Comparison of ENCODE assay signal across 33 cellular contexts in the genomic region with DNA sequence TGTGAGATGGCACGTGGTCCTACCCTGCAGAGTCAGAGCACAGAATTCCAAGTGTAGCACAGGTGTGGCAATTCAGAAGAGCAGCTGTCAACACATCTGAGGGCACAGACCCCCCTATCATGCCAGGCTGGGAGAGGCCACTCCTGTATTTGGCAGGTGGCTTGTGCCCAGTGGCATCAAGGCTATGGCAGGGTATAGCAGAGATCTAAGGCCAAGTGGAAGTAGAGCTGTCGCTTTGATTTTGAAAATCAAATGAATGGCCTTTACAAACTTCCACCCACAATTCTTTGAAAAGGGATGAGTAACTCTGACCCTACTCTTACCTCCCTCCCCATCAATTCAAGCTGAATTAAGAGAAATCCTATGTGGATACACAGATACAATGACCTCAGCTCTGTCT. TPM values are rescaled to one million over a fixed set of nuclear protein-coding genes. Genes with fewer than 3 reads are reported as not detected.
DNase-seq lines count a peak whose midpoint lies in the region; ATAC-seq and TF ChIP-seq lines count a peak whose summit lies in the region.
"Had no signal": no experiment of that assay in that cellular context is flagged by ENCODE, and none has a peak within 500 bp of the region (broad histone marks: within the 10 kb centered on the region; RNA-seq: fewer than 3 reads in every experiment).

No MANE protein-coding gene starts in this region.

- peak in 1 of 2 donors; percentile 5 for ATAC-seq in lower lobe of right lung
- ATAC-seq in GM18858 (IDR thresholded peaks at IDR 0.05; ENCODE audit: unreplicated experiment), result no peak
- ATAC-seq in GM21528 (IDR thresholded peaks at IDR 0.05; ENCODE audit: low FRiP score, unreplicated experiment), result no peak
- ATAC-seq: activated naive CD4-positive, alpha-beta T cell treated with anti-CD3 and anti-CD28 coated beads, Interleukin-2, amount 50 U/mL, for 72 hours; left ventricle myocardium superior; stimulated activated naive CD8-positive, alpha-beta T cell treated with anti-CD3 and anti-CD28 coated beads, Interleukin-15, Interleukin-2, amounts not matched to agents 100 U/mL and 50 U/mL, for 24 hours had no signal

- H2AFZ ChIP-seq in PC-9 (no peak overlapping the region), OCI-LY7 (ENCODE audit: low read length) (no peak overlapping the region)

- H3K9me2 ChIP-seq in PC-9 (ENCODE audit: insufficient read depth), result no peaks in the 10 kb centered on the region
- H3K9me2 ChIP-seq in OCI-LY7 (ENCODE audit: insufficient read depth, low read length), result no peaks in the 10 kb centered on the region

- peaks cover 64% of the 10 kb centered on the region for H3K4me1 Mint-ChIP-seq in dendritic cell treated with granulocyte-macrophage colony-stimulating factor and Interleukin-4, amounts not matched to agents 40 ng/mL and 50 ng/mL, for 4 days (ENCODE audit: low read depth)
- no peaks in the 10 kb centered on the region for H3K4me1 Mint-ChIP-seq in endothelial cell (ENCODE audit: unreplicated experiment)
- H3K4me1 Mint-ChIP-seq: naive B cell had no signal

- no peaks in the 10 kb centered on the region for H4K20me1 ChIP-seq in PC-9 (ENCODE audit: insufficient read depth)
- no peaks in the 10 kb centered on the region for H4K20me1 ChIP-seq in OCI-LY7 (ENCODE audit: insufficient read depth, low read length)
- H4K20me1 ChIP-seq: BLaER1 treated with 17β-estradiol and CSF1 and Interleukin-3, amounts not matched to agents 10 nM and 100 nM had no signal

- H3K27ac ChIP-seq in PC-9, result peak overlapping the region; percentile 64; the same call in 1 of the 2 replicates
- H3K27ac ChIP-seq in lower lobe of right lung, result peak overlapping the region; percentile 68
- H3K27ac ChIP-seq in OCI-LY7 (ENCODE audit: low read depth, low read length, poor library complexity, severe bottlenecking), result no peak overlapping the region
- H3K27ac ChIP-seq: BLaER1 treated with 17β-estradiol and CSF1 and Interleukin-3, amounts not matched to agents 10 nM and 100 nM; brain microvascular endothelial cell; right atrium auricular region; thoracic aorta; WERI-Rb-1 had no signal

- no peaks in the 10 kb centered on the region for H3K9me3 Mint-ChIP-seq in dendritic cell treated with granulocyte-macrophage colony-stimulating factor and Interleukin-4, amounts not matched to agents 40 ng/mL and 50 ng/mL, for 4 days
- no peaks in the 10 kb centered on the region for H3K9me3 Mint-ChIP-seq in endothelial cell (ENCODE audit: unreplicated experiment)
- H3K9me3 Mint-ChIP-seq: activated naive CD4-positive, alpha-beta T cell treated with anti-CD3 and anti-CD28 coated beads, Interleukin-2, amount 50 U/mL, for 72 hours; activated T-helper 2 cell treated with anti-CD3 and anti-CD28 coated beads, Interferon-gamma antibody, Interleukin-2, Interleukin-4, amounts not matched to agents 10 μg/mL and 5 μg/mL and 100 μg/mL, durations not matched to agents 14 hours and 24 hours and 36 hours; HFFc6; mesothelial cell of epicardium; naive B cell had no signal

- H3K4me3 ChIP-seq in PC-9, result no peak overlapping the region
- H3K4me3 ChIP-seq in lower lobe of right lung, result no peak overlapping the region
- H3K4me3 ChIP-seq in OCI-LY7 (ENCODE audit: low read depth, low read length, poor library complexity, severe bottlenecking), result no peak overlapping the region
- H3K4me3 ChIP-seq: BLaER1 treated with 17β-estradiol and CSF1 and Interleukin-3, amounts not matched to agents 10 nM and 100 nM; right atrium auricular region; thoracic aorta had no signal

- H3K27me3 Mint-ChIP-seq in dendritic cell treated with granulocyte-macrophage colony-stimulating factor and Interleukin-4, amounts not matched to agents 40 ng/mL and 50 ng/mL, for 4 days, result peaks cover 4% of the 10 kb centered on the region
- peaks cover 5% of the 10 kb centered on the region for H3K27me3 Mint-ChIP-seq in endothelial cell (ENCODE audit: unreplicated experiment)

- BruUV-seq in PC-9 (replicated peaks; lab: Mats Ljungman, UMichigan) (no TSS peak), OCI-LY7 (replicated peaks; lab: Mats Ljungman, UMichigan) (no TSS peak)

- no peak overlapping the region for H3K4me2 ChIP-seq in PC-9
- no peak overlapping the region for H3K4me2 ChIP-seq in OCI-LY7 (ENCODE audit: low read length)
- H3K4me2 ChIP-seq: BLaER1 treated with 17β-estradiol and CSF1 and Interleukin-3, amounts not matched to agents 10 nM and 100 nM had no signal

- no peak overlapping the region for H3K4me3 Mint-ChIP-seq in dendritic cell treated with granulocyte-macrophage colony-stimulating factor and Interleukin-4, amounts not matched to agents 40 ng/mL and 50 ng/mL, for 4 days
- H3K4me3 Mint-ChIP-seq in endothelial cell (ENCODE audit: unreplicated experiment), result no peak overlapping the region
- H3K4me3 Mint-ChIP-seq: HFFc6, mesothelial cell of epicardium, naive B cell had no signal

- no peaks in the 10 kb centered on the region for H3K9me3 ChIP-seq in PC-9 (ENCODE audit: insufficient read depth, low read depth)
- no peaks in the 10 kb centered on the region for H3K9me3 ChIP-seq in lower lobe of right lung
- no peaks in the 10 kb centered on the region for H3K9me3 ChIP-seq in OCI-LY7 (ENCODE audit: low read length)
- H3K9me3 ChIP-seq: BLaER1 treated with 17β-estradiol and CSF1 and Interleukin-3, amounts not matched to agents 10 nM and 100 nM; right atrium auricular region; thoracic aorta had no signal

- CTCF ChIA-PET in PC-9 (lab: Charles Lee), result interaction anchor here (0.8 to 3.0 kb wide), 4 partner anchors 13 to 37 kb away, joined by 4 to 11 read pairs (median 4); a partner anchor contains a TSS
- CTCF ChIA-PET in OCI-LY7 (lab: Charles Lee; ENCODE audit: unreplicated experiment), result no interaction called here

- intact Hi-C loops in PC-9 (cut with micrococcal nuclease; ENCODE audit: unreplicated experiment) (no loop called here), lower lobe of right lung (cut with DNase I) (no loop called here), OCI-LY7 (cut with micrococcal nuclease; ENCODE audit: unreplicated experiment) (no loop called here)
- intact Hi-C loops in dendritic cell treated with granulocyte-macrophage colony-stimulating factor and Interleukin-4, amounts not matched to agents 40 ng/mL and 50 ng/mL, for 4 days (cut with micrococcal nuclease), result loop anchor here (5.0 kb wide), 1 partner anchor 33 kb away; a partner anchor contains a TSS

- no peak for DNase-seq in PC-9
- DNase-seq in lower lobe of right lung, result no peak
- DNase-seq in OCI-LY7 (ENCODE audit: low spot score), result no peak
- DNase-seq in endothelial cell (ENCODE audit: low spot score), result no peak
- DNase-seq: activated CD4-positive, alpha-beta T cell treated with anti-CD3 and anti-CD28 coated beads for 48 hours; activated CD8-positive, alpha-beta memory T cell treated with anti-CD3 and anti-CD28 coated beads for 24 hours; activated T-cell treated with anti-CD3 and anti-CD28 coated beads for 4 hours; amygdala; brain microvascular endothelial cell; HFFc6; islet precursor cell; KBM-7; left ventricle myocardium superior; naive B cell; NCI-H1105; NCI-H187 treated with DMSO at 0.1 percent for 48 hours; NCI-H524; stimulated activated CD4-positive, alpha-beta T cell treated with anti-CD3 and anti-CD28 coated beads, Interleukin-1b, Interleukin-23, amount 100 ng/mL, for 48 hours; stimulated activated naive CD8-positive, alpha-beta T cell treated with anti-CD3 and anti-CD28 coated beads, Interleukin-15, Interleukin-2, amounts not matched to agents 100 U/mL and 50 U/mL, for 24 hours; T-helper 9 cell; WERI-Rb-1 had no signal

- peaks cover 1% of the 10 kb centered on the region; the same call in 1 of the 2 replicates for H3F3A ChIP-seq in PC-9 (ENCODE audit: insufficient read depth, low read depth)

- TF ChIP-seq CTCF in PC-9 (conservative IDR thresholded peaks at IDR 0.05) (no peak), lower lobe of right lung (IDR thresholded peaks at IDR 0.05) (no peak), OCI-LY7 (conservative IDR thresholded peaks at IDR 0.05; ENCODE audit: low read length) (no peak), endothelial cell (IDR thresholded peaks at IDR 0.05; ENCODE audit: unreplicated experiment) (no peak)

- H3K36me3 ChIP-seq in PC-9 (ENCODE audit: low read depth) (no peaks in the 10 kb centered on the region), lower lobe of right lung (peaks cover 4% of the 10 kb centered on the region), OCI-LY7 (ENCODE audit: insufficient read depth, low read length) (no peaks in the 10 kb centered on the region)
- H3K36me3 ChIP-seq: BLaER1 treated with 17β-estradiol and CSF1 and Interleukin-3, amounts not matched to agents 10 nM and 100 nM; brain microvascular endothelial cell; right atrium auricular region; thoracic aorta; WERI-Rb-1 had no signal

- H3K4me1 ChIP-seq in PC-9 (replicated peaks; ENCODE audit: insufficient read depth), result peaks cover 42% of the 10 kb centered on the region
- peaks cover 41% of the 10 kb centered on the region for H3K4me1 ChIP-seq in lower lobe of right lung
- H3K4me1 ChIP-seq in OCI-LY7 (ENCODE audit: insufficient read depth, low read length, poor library complexity, severe bottlenecking), result no peaks in the 10 kb centered on the region

- no peaks in the 10 kb centered on the region for H3K36me3 Mint-ChIP-seq in dendritic cell treated with granulocyte-macrophage colony-stimulating factor and Interleukin-4, amounts not matched to agents 40 ng/mL and 50 ng/mL, for 4 days (ENCODE audit: low read depth)
- no peaks in the 10 kb centered on the region for H3K36me3 Mint-ChIP-seq in endothelial cell (ENCODE audit: low read depth, unreplicated experiment)
- H3K36me3 Mint-ChIP-seq: activated naive CD4-positive, alpha-beta T cell treated with anti-CD3 and anti-CD28 coated beads, Interleukin-2, amount 50 U/mL, for 72 hours; mesothelial cell of epicardium; naive B cell had no signal

- peak overlapping the region; percentile 65 for H3K27ac Mint-ChIP-seq in dendritic cell treated with granulocyte-macrophage colony-stimulating factor and Interleukin-4, amounts not matched to agents 40 ng/mL and 50 ng/mL, for 4 days
- H3K27ac Mint-ChIP-seq in endothelial cell (ENCODE audit: unreplicated experiment), result no peak overlapping the region
- H3K27ac Mint-ChIP-seq: activated naive CD4-positive, alpha-beta T cell treated with anti-CD3 and anti-CD28 coated beads, Interleukin-2, amount 50 U/mL, for 72 hours; activated T-helper 2 cell treated with anti-CD3 and anti-CD28 coated beads, Interferon-gamma antibody, Interleukin-2, Interleukin-4, amounts not matched to agents 10 μg/mL and 5 μg/mL and 100 μg/mL, durations not matched to agents 14 hours and 24 hours and 36 hours; HFFc6; mesothelial cell of epicardium had no signal

- POLR2A ChIA-PET in PC-9 (lab: Charles Lee; ENCODE audit: unreplicated experiment), result interaction anchor here (0.9 kb wide), 1 partner anchor 14 kb away, joined by 4 read pairs; a partner anchor contains a TSS
- POLR2A ChIA-PET in OCI-LY7 (lab: Charles Lee), result interaction anchor here (0.6 to 1.5 kb wide), 3 partner anchors 8 to 1176 kb away, joined by 3 to 4 read pairs (median 4); no protein-coding TSS in a partner anchor

- no peaks in the 10 kb centered on the region for H3K27me3 ChIP-seq in PC-9 (ENCODE audit: insufficient read depth, low read depth)
- no peaks in the 10 kb centered on the region for H3K27me3 ChIP-seq in lower lobe of right lung (ENCODE audit: low read depth)
- H3K27me3 ChIP-seq: BLaER1 treated with 17β-estradiol and CSF1 and Interleukin-3, amounts not matched to agents 10 nM and 100 nM; brain microvascular endothelial cell; right atrium auricular region had no signal

- H3K79me2 ChIP-seq in PC-9 (ENCODE audit: low read depth), result no peaks in the 10 kb centered on the region
- H3K79me2 ChIP-seq in OCI-LY7 (ENCODE audit: insufficient read depth, low read depth, low read length), result no peaks in the 10 kb centered on the region

RNA-seq across cellular contexts. Expression of a gene that starts 13.4 kb away (rescaled TPM):
- total RNA-seq in PC-9 (2021), result 30.2 and 36.7 TPM in 2 replicates
- total RNA-seq in lower lobe of right lung, result 123 TPM
- not detected in 2 replicates for total RNA-seq in OCI-LY7 (2014; rRNA removed; shearing (Covaris generic))
- not detected in 2 replicates for total RNA-seq in OCI-LY7 (2022)
- 0.08 TPM for total RNA-seq in endothelial cell (ENCODE audit: unreplicated experiment)
- total RNA-seq: activated T-helper 2 cell treated with anti-CD3 and anti-CD28 coated beads, Interferon-gamma antibody, Interleukin-2, Interleukin-4, amounts not matched to agents 10 μg/mL and 5 μg/mL and 100 μg/mL, durations not matched to agents 14 hours and 24 hours and 36 hours; G401; M059J had no signal

RNA-seq across cellular contexts. Expression of a gene that starts 31.8 kb away (rescaled TPM):
- total RNA-seq in PC-9 (2021) (11.2 and 12.5 TPM in 2 replicates), lower lobe of right lung (7.9 TPM), OCI-LY7 (2022) (16.5 and 17.4 TPM in 2 replicates), endothelial cell (ENCODE audit: unreplicated experiment) (9.0 TPM)
- 13.1 and 16.2 TPM in 2 replicates for total RNA-seq in OCI-LY7 (2014; rRNA removed; shearing (Covaris generic))

RNA-seq across cellular contexts. Expression of a gene that starts 33.9 kb away (rescaled TPM):
- total RNA-seq in PC-9 (2021), result 16.3 and 28.0 TPM in 2 replicates
- 41.5 TPM for total RNA-seq in lower lobe of right lung
- 8.8 and 9.8 TPM in 2 replicates for total RNA-seq in OCI-LY7 (2014; rRNA removed; shearing (Covaris generic))
- 13.1 and 14.4 TPM in 2 replicates for total RNA-seq in OCI-LY7 (2022)
- 8.9 TPM for total RNA-seq in endothelial cell (ENCODE audit: unreplicated experiment)

RNA-seq across cellular contexts. Expression of a gene that starts 48.9 kb away (rescaled TPM):
- total RNA-seq in PC-9 (2021) (not detected in 2 replicates), lower lobe of right lung (not detected), OCI-LY7 (2022) (not detected in 2 replicates), endothelial cell (ENCODE audit: unreplicated experiment) (not detected)
- total RNA-seq in OCI-LY7 (2014; rRNA removed; shearing (Covaris generic)), result not detected in 2 replicates
- total RNA-seq: activated naive CD4-positive, alpha-beta T cell treated with anti-CD3 and anti-CD28 coated beads, Interleukin-2, amount 50 U/mL, for 72 hours; activated T-helper 2 cell treated with anti-CD3 and anti-CD28 coated beads, Interferon-gamma antibody, Interleukin-2, Interleukin-4, amounts not matched to agents 10 μg/mL and 5 μg/mL and 100 μg/mL, durations not matched to agents 14 hours and 24 hours and 36 hours; endothelial cell of umbilical vein; G401; HFFc6; left ventricle myocardium superior; M059J; mesothelial cell of epicardium; right atrium auricular region; thoracic aorta had no signal

Comparison
In these comparisons a context has a peak if more than half of its experiments do, and no peak if none do; other contexts are left out.
1. RNA of a gene that starts 13.4 kb away (total RNA-seq): 123 TPM in lower lobe of right lung (single experiment) and 30.2 to 36.7 TPM in PC-9; 0.08 TPM in endothelial cell (single experiment) and not detected in OCI-LY7; every median in the first group is over 10 times any median in the second.